ENCODE assay signal across 19 cellular contexts in the genomic region with DNA sequence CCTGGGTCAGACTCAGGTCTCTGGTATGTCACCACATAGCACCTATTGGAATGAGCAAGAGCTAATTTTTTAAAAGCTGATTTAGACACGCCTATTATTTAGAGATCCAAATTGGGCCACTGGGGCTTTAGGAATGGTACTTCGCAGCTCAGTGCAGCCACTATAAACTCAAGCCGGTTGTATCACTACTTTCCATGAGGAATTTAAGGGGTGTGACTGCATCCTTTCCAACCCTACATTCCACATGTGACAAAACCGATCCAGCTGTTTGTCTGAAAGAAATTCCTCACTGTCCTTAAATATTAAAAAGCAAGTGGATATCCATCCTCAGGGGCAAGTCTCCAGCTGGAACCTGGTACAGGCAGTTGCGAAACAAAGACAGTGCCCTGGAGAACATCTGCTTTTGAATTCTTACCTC. TPM values are rescaled to one million over a fixed set of nuclear protein-coding genes. Genes with fewer than 3 reads are reported as not detected.
DNase-seq lines count a peak whose midpoint lies in the region; ATAC-seq and TF ChIP-seq lines count a peak whose summit lies in the region.
"Had no signal": no experiment of that assay in that cellular context is flagged by ENCODE, and none has a peak within 500 bp of the region (broad histone marks: within the 10 kb centered on the region; RNA-seq: fewer than 3 reads in every experiment).

No MANE protein-coding gene starts in this region.

- H3K36me3 ChIP-seq in mammary epithelial cell (ENCODE audit: insufficient read depth, low read length) (peaks cover 3% of the 10 kb centered on the region), breast epithelium (no peaks in the 10 kb centered on the region), neural progenitor cell (no peaks in the 10 kb centered on the region)

- WGBS in mammary epithelial cell (ENCODE audit: low coverage, missing lambda C conversion rate), result 52% methylated on average over 5 of the region's 5 CpGs

- H3K27ac Mint-ChIP-seq in neural progenitor cell, result no peak overlapping the region
- H3K27ac Mint-ChIP-seq in activated CD4-positive, alpha-beta T cell treated with anti-CD3 and anti-CD28 coated beads, Interleukin-2, amount 10 ng/mL, durations not matched to agents 7 days and 5 days, result no peak overlapping the region
- H3K27ac Mint-ChIP-seq: activated naive CD8-positive, alpha-beta T cell treated with anti-CD3 and anti-CD28 coated beads, Interleukin-2, amount 50 U/mL, for 24 hours; CD4-positive, alpha-beta memory T cell had no signal

- dilution Hi-C loops in mammary epithelial cell (cut with HindIII; ENCODE audit: low sequenced_read_pairs), result no loop called here

- BruUV-seq in mammary epithelial cell (replicated peaks; lab: Mats Ljungman, UMichigan), result no TSS peak

- H3K27ac ChIP-seq in mammary epithelial cell (ENCODE audit: insufficient read depth, low read depth, low read length) (peak overlapping the region; percentile 43), breast epithelium (peak overlapping the region in 1 of 2 donors; percentile 57), neural progenitor cell (no peak overlapping the region)
- H3K27ac ChIP-seq: 22Rv1, KMS-11, PC-9 had no signal

- H3K9me3 ChIP-seq in mammary epithelial cell (replicated peaks; ENCODE audit: insufficient read depth, low read length), result no peaks in the 10 kb centered on the region
- H3K9me3 ChIP-seq in breast epithelium, result no peaks in the 10 kb centered on the region
- H3K9me3 ChIP-seq in neural progenitor cell (ENCODE audit: low read depth), result no peaks in the 10 kb centered on the region
- H3K9me3 ChIP-seq: mucosa of descending colon had no signal

- no peak overlapping the region for H3K4me3 ChIP-seq in mammary epithelial cell (replicated peaks in 1 of 3; ENCODE audit: insufficient read depth in 1 of 3, low read depth in 2 of 3, low read length in 3 of 3)
- H3K4me3 ChIP-seq in breast epithelium, result no peak overlapping the region
- H3K4me3 ChIP-seq in fibroblast of pulmonary artery (replicated peaks; ENCODE audit: low read depth, low read length), result no peak overlapping the region
- H3K4me3 ChIP-seq in neural progenitor cell, result no peak overlapping the region
- H3K4me3 ChIP-seq: mucosa of descending colon, PC-9 had no signal

- H3K4me1 Mint-ChIP-seq in neural progenitor cell, result peaks cover 9% of the 10 kb centered on the region
- H3K4me1 Mint-ChIP-seq in activated CD4-positive, alpha-beta T cell treated with anti-CD3 and anti-CD28 coated beads, Interleukin-2, amount 10 ng/mL, durations not matched to agents 7 days and 5 days, result no peaks in the 10 kb centered on the region
- H3K4me1 Mint-ChIP-seq: activated naive CD8-positive, alpha-beta T cell treated with anti-CD3 and anti-CD28 coated beads, Interleukin-2, amount 50 U/mL, for 24 hours; CD4-positive, alpha-beta memory T cell had no signal

- H2AFZ ChIP-seq in mammary epithelial cell (ENCODE audit: low read depth, low read length) (no peak overlapping the region), neural progenitor cell (replicated peaks) (peak overlapping the region; percentile 19)
- H2AFZ ChIP-seq: PC-9 had no signal

- POLR2A ChIA-PET in activated CD4-positive, alpha-beta T cell treated with anti-CD3 and anti-CD28 coated beads, Interleukin-2, amount 10 ng/mL, durations not matched to agents 7 days and 5 days (lab: Charles Lee), result no interaction called here

- H3K27me3 ChIP-seq in mammary epithelial cell (ENCODE audit: insufficient read depth, low read length), result no peaks in the 10 kb centered on the region
- no peaks in the 10 kb centered on the region for H3K27me3 ChIP-seq in breast epithelium
- no peaks in the 10 kb centered on the region for H3K27me3 ChIP-seq in neural progenitor cell

- H4K20me1 ChIP-seq in mammary epithelial cell (ENCODE audit: insufficient read depth, low read length) (no peaks in the 10 kb centered on the region), neural progenitor cell (ENCODE audit: low read depth) (no peaks in the 10 kb centered on the region)

- intact Hi-C loops in mammary epithelial cell (cut with micrococcal nuclease), result no loop called here
- intact Hi-C loops in breast epithelium (cut with DNase I; ENCODE audit: low total_unique reads), result no loop called here

- in situ Hi-C loops in mammary epithelial cell (cut with MboI; ENCODE audit: low sequenced_read_pairs in 2 of 2) (no loop called here), GM13977 (cut with MboI; ENCODE audit: low pct_unique_long_range_greater_than_20kb, low sequenced_read_pairs, unreplicated experiment) (no loop called here)

- H3K79me2 ChIP-seq in mammary epithelial cell (ENCODE audit: insufficient read depth, low read length), result no peaks in the 10 kb centered on the region
- no peaks in the 10 kb centered on the region for H3K79me2 ChIP-seq in neural progenitor cell (ENCODE audit: low read depth)

- no peak overlapping the region for H3K9ac ChIP-seq in mammary epithelial cell (ENCODE audit: insufficient read depth, low read length)
- H3K9ac ChIP-seq in neural progenitor cell, result no peak overlapping the region
- H3K9ac ChIP-seq: KMS-11 had no signal

- H3K4me1 ChIP-seq in mammary epithelial cell (ENCODE audit: insufficient read depth, low read length) (peaks cover 26% of the 10 kb centered on the region), breast epithelium (no peaks in the 10 kb centered on the region), neural progenitor cell (no peaks in the 10 kb centered on the region)

- TF ChIP-seq POLR2A in breast epithelium (IDR thresholded peaks at IDR 0.05), result no peak

- H3K4me2 ChIP-seq in mammary epithelial cell (ENCODE audit: insufficient read depth, low read depth, low read length) (no peak overlapping the region), neural progenitor cell (no peak overlapping the region)
- H3K4me2 ChIP-seq: KMS-11, PC-9 had no signal

- no peaks in the 10 kb centered on the region for H3K27me3 Mint-ChIP-seq in neural progenitor cell (ENCODE audit: insufficient read depth, low read depth)
- no peaks in the 10 kb centered on the region for H3K27me3 Mint-ChIP-seq in activated CD4-positive, alpha-beta T cell treated with anti-CD3 and anti-CD28 coated beads, Interleukin-2, amount 10 ng/mL, durations not matched to agents 7 days and 5 days
- H3K27me3 Mint-ChIP-seq: activated naive CD8-positive, alpha-beta T cell treated with anti-CD3 and anti-CD28 coated beads, Interleukin-2, amount 50 U/mL, for 24 hours; CD4-positive, alpha-beta memory T cell had no signal

- H3K9me3 Mint-ChIP-seq in neural progenitor cell, result no peaks in the 10 kb centered on the region
- no peaks in the 10 kb centered on the region for H3K9me3 Mint-ChIP-seq in activated CD4-positive, alpha-beta T cell treated with anti-CD3 and anti-CD28 coated beads, Interleukin-2, amount 10 ng/mL, durations not matched to agents 7 days and 5 days
- H3K9me3 Mint-ChIP-seq: activated naive CD8-positive, alpha-beta T cell treated with anti-CD3 and anti-CD28 coated beads, Interleukin-2, amount 50 U/mL, for 24 hours had no signal

- no peaks in the 10 kb centered on the region for H3F3A ChIP-seq in neural progenitor cell (ENCODE audit: low read depth)

- H3K4me3 Mint-ChIP-seq in neural progenitor cell, result no peak overlapping the region
- H3K4me3 Mint-ChIP-seq in activated CD4-positive, alpha-beta T cell treated with anti-CD3 and anti-CD28 coated beads, Interleukin-2, amount 10 ng/mL, durations not matched to agents 7 days and 5 days, result no peak overlapping the region
- H3K4me3 Mint-ChIP-seq: activated naive CD8-positive, alpha-beta T cell treated with anti-CD3 and anti-CD28 coated beads, Interleukin-2, amount 50 U/mL, for 24 hours; CD4-positive, alpha-beta memory T cell had no signal

- CTCF ChIA-PET in mammary epithelial cell (lab: Charles Lee; ENCODE audit: low non-redundant PET), result interaction anchor here (0.6 to 0.7 kb wide), 2 partner anchors 14 to 18 kb away, joined by 3 read pairs; no protein-coding TSS in a partner anchor
- CTCF ChIA-PET in activated CD4-positive, alpha-beta T cell treated with anti-CD3 and anti-CD28 coated beads, Interleukin-2, amount 10 ng/mL, durations not matched to agents 7 days and 5 days (lab: Charles Lee), result no interaction called here

- TF ChIP-seq CTCF in mammary epithelial cell (conservative IDR thresholded peaks at IDR 0.05 in 1 of 2, IDR thresholded peaks at IDR 0.05 in 1 of 2; ENCODE audit: extremely low read depth in 1 of 2, insufficient read depth in 1 of 2, low read depth in 1 of 2, low read length in 2 of 2) (no peak), breast epithelium (IDR thresholded peaks at IDR 0.05) (no peak), fibroblast of pulmonary artery (IDR thresholded peaks at IDR 0.05; ENCODE audit: low read length, missing control alignments) (no peak), neural progenitor cell (IDR thresholded peaks at IDR 0.05) (no peak), GM13977 (IDR thresholded peaks at IDR 0.05; ENCODE audit: extremely low read depth, insufficient read depth, missing control alignments) (no peak)

- peak; percentile 58 for DNase-seq in mammary epithelial cell
- no peak for DNase-seq in breast epithelium (ENCODE audit: low spot score in 2 of 2)
- peak; percentile 44 for DNase-seq in fibroblast of pulmonary artery (ENCODE audit: low read depth)
- DNase-seq in neural progenitor cell (ENCODE audit: low spot score), result no peak
- DNase-seq in GM13977 (ENCODE audit: low spot score), result no peak
- DNase-seq in DMS53 treated with DMSO at 0.1 percent for 48 hours (lab: John Stamatoyannopoulos, UW; ENCODE audit: unreplicated experiment), result no peak
- no peak for DNase-seq in activated CD4-positive, alpha-beta T cell treated with anti-CD3 and anti-CD28 coated beads, Interleukin-2, amount 10 ng/mL, durations not matched to agents 7 days and 5 days
- DNase-seq: activated CD4-positive, CD25-positive, alpha-beta regulatory T cell; activated naive CD8-positive, alpha-beta T cell treated with anti-CD3 and anti-CD28 coated beads, Interleukin-2, amount 50 U/mL, for 24 hours; CD4-positive, alpha-beta memory T cell; cortex of kidney; foreskin melanocyte; GF-D8; mucosa of descending colon; NCI-H1436; PC-9 had no signal

- H3K36me3 Mint-ChIP-seq in neural progenitor cell, result no peaks in the 10 kb centered on the region
- no peaks in the 10 kb centered on the region for H3K36me3 Mint-ChIP-seq in activated CD4-positive, alpha-beta T cell treated with anti-CD3 and anti-CD28 coated beads, Interleukin-2, amount 10 ng/mL, durations not matched to agents 7 days and 5 days (ENCODE audit: low read depth)
- H3K36me3 Mint-ChIP-seq: CD4-positive, alpha-beta memory T cell had no signal

- ATAC-seq in GM21528 (IDR thresholded peaks at IDR 0.05; ENCODE audit: low FRiP score, unreplicated experiment), result no peak
- ATAC-seq: activated naive CD8-positive, alpha-beta T cell treated with anti-CD3 and anti-CD28 coated beads, Interleukin-2, amount 50 U/mL, for 24 hours; mucosa of descending colon had no signal

RNA-seq across cellular contexts. Expression of a gene that starts 12.8 kb away (rescaled TPM):
- total RNA-seq in mammary epithelial cell, result 10 to 100 TPM; 27.9 to 33.2 TPM
- 11.1 TPM for polyA plus RNA-seq in mammary epithelial cell
- polyA minus RNA-seq in mammary epithelial cell, result 11.8 TPM
- 10 to 100 TPM; 17.9 to 60.0 (median 48.5) TPM for total RNA-seq in breast epithelium
- 1.2 and 1.8 TPM in 2 replicates for total RNA-seq in neural progenitor cell (ENCODE audit: low replicate concordance)
- total RNA-seq in activated CD4-positive, alpha-beta T cell treated with anti-CD3 and anti-CD28 coated beads, Interleukin-2, amount 10 ng/mL, durations not matched to agents 7 days and 5 days, result not detected
- total RNA-seq: CD4-positive, alpha-beta memory T cell had no signal
- polyA plus RNA-seq: CD4-positive, alpha-beta memory T cell had no signal

Comparison
In these comparisons a context has a peak if more than half of its experiments do, and no peak if none do; other contexts are left out.
1. DNase-seq: peak in mammary epithelial cell (single experiment) and fibroblast of pulmonary artery (single experiment); none in breast epithelium (0 of 2), neural progenitor cell (single experiment), GM13977 (single experiment), DMS53 treated with DMSO at 0.1 percent for 48 hours (single experiment) and activated CD4-positive, alpha-beta T cell treated with anti-CD3 and anti-CD28 coated beads, Interleukin-2, amount 10 ng/mL, durations not matched to agents 7 days and 5 days (single experiment).